In genomic region chr4:70722199-70722791, GRCh38 we compare ENCODE assay signal across 1 cellular context.
TF ChIP-seq lines count a peak whose summit lies in the region.

No MANE protein-coding gene starts in this region.

TF ChIP-seq in HepG2, 621 proteins besides CTCF, POLR2A, EP300 and RAD21:
- no peak for TF ChIP-seq NR1H2 (CRISPR knock-in tag; IDR thresholded peaks at IDR 0.05; ENCODE audit: borderline replicate concordance, low read depth)
- no peak for TF ChIP-seq MEIS2 (CRISPR knock-in tag; IDR thresholded peaks at IDR 0.05)
- TF ChIP-seq ZNF615 (CRISPR knock-in tag; IDR thresholded peaks at IDR 0.05; ENCODE audit: borderline replicate concordance), result no peak
- TF ChIP-seq MEF2D (CRISPR knock-in tag; IDR thresholded peaks at IDR 0.05), result no peak
- no peak for TF ChIP-seq BCL3 (CRISPR knock-in tag; IDR thresholded peaks at IDR 0.05)
- no peak for TF ChIP-seq SOX5 (CRISPR knock-in tag; IDR thresholded peaks at IDR 0.05; ENCODE audit: borderline replicate concordance)
- TF ChIP-seq MAFK (conservative IDR thresholded peaks at IDR 0.05 in 1 of 2, IDR thresholded peaks at IDR 0.05 in 1 of 2; ENCODE audit: low read length in 2 of 2), result no peak
- TF ChIP-seq ZSCAN5A (CRISPR knock-in tag; IDR thresholded peaks at IDR 0.05; ENCODE audit: borderline replicate concordance), result no peak
- TF ChIP-seq HDAC1 (CRISPR knock-in tag; IDR thresholded peaks at IDR 0.05), result no peak
- TF ChIP-seq ZKSCAN8 (CRISPR knock-in tag; IDR thresholded peaks at IDR 0.05; ENCODE audit: borderline replicate concordance), result no peak
- TF ChIP-seq ZNF501 (CRISPR knock-in tag; IDR thresholded peaks at IDR 0.05), result no peak
- no peak for TF ChIP-seq ZNF672 (CRISPR knock-in tag; IDR thresholded peaks at IDR 0.05)
- TF ChIP-seq ZNF343 (CRISPR knock-in tag; IDR thresholded peaks at IDR 0.05), result no peak
- TF ChIP-seq ZNF205 (CRISPR knock-in tag; IDR thresholded peaks at IDR 0.05), result no peak
- TF ChIP-seq NONO (IDR thresholded peaks at IDR 0.05), result no peak
- no peak for TF ChIP-seq NONO (CRISPR knock-in tag; conservative IDR thresholded peaks at IDR 0.05)
- TF ChIP-seq NKX3-1 (CRISPR knock-in tag; IDR thresholded peaks at IDR 0.05), result no peak
- no peak for TF ChIP-seq POLR2AphosphoS2 (IDR thresholded peaks at IDR 0.05; ENCODE audit: low read depth, low read length)
- TF ChIP-seq FOXA3 (CRISPR knock-in tag; IDR thresholded peaks at IDR 0.05), result no peak
